19 cellular contexts compared by ENCODE assay signal in the genomic region with DNA sequence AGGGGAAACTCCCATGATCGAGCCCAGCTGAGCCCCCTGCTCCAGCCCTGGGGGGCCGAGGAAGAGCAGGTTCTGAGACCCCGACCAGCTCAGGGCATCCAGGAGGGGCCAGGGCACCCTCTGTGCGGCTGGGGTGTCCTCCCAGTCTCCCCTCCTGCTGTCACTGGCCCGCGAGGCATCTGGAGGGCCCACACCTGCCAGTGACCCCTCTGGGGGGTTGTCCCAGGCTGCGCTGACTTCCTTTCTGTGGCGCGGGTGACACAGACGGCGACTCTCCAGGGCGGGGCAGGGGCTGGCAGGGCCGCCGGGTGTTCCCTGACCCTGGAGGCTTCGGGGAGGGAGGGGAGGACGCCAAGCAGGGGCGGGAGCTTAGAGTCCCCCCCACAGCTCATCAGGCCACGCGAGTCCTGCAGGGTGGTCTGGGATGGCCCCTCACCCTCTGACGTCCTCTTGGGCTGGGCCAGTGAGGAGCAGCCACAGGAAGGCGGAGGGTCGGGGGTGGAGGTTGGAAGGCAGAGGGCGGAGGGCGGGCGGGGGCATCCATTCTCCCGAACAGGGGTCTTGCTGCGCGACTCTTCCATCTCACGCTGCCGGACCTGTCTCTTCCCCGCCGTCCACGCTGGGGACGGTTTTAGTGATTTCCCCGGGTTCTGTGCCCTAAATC. TPM values are rescaled to one million over a fixed set of nuclear protein-coding genes. Genes with fewer than 3 reads are reported as not detected.
DNase-seq lines count a peak whose midpoint lies in the region; ATAC-seq, FAIRE-seq and TF ChIP-seq lines count a peak whose summit lies in the region.
"Had no signal": no experiment of that assay in that cellular context is flagged by ENCODE, and none has a peak within 500 bp of the region (broad histone marks: within the 10 kb centered on the region; RNA-seq: fewer than 3 reads in every experiment).

No MANE protein-coding gene starts in this region.

- H3K9ac ChIP-seq in kidney (ENCODE audit: low read length in 2 of 2) = no peak overlapping the region
- H3K9ac ChIP-seq: KMS-11 had no signal

- no peak for DNase-seq in CD4-positive, alpha-beta T cell
- peak; percentile 66 for DNase-seq in kidney
- DNase-seq in NK-92 (lab: John Stamatoyannopoulos, UW; ENCODE audit: unreplicated experiment) = no peak
- DNase-seq in HAP-1 (ENCODE audit: low spot score in 2 of 2) = no peak
- DNase-seq in HCEC 1CT = no peak
- DNase-seq: activated CD4-positive, alpha-beta T cell treated with anti-CD3 and anti-CD28 coated beads for 4 hours; activated naive CD8-positive, alpha-beta T cell treated with anti-CD3 and anti-CD28 coated beads, Interleukin-2, amount 10 ng/mL, durations not matched to agents 7 days and 5 days; activated T-cell treated with anti-CD3 and anti-CD28 coated beads for 4 hours; DMS 273 treated with DMSO at 0.1 percent for 48 hours; NCI-H1105; NCI-H2171; Right ventricle myocardium superior; T-helper 2 cell had no signal

- no peak overlapping the region for H3K27ac Mint-ChIP-seq in CD4-positive, alpha-beta T cell

- H3K27me3 Mint-ChIP-seq in CD4-positive, alpha-beta T cell = no peaks in the 10 kb centered on the region
- H3K27me3 Mint-ChIP-seq: activated naive CD8-positive, alpha-beta T cell treated with anti-CD3 and anti-CD28 coated beads, Interleukin-2, amount 10 ng/mL, durations not matched to agents 7 days and 5 days had no signal

- no peaks in the 10 kb centered on the region for H3K4me1 ChIP-seq in kidney (ENCODE audit: control insufficient read depth in 1 of 2, insufficient read depth in 1 of 2, low read depth in 1 of 2, low read length in 2 of 2)
- H3K4me1 ChIP-seq in HAP-1 = no peaks in the 10 kb centered on the region

- H3K36me3 ChIP-seq in kidney (ENCODE audit: control insufficient read depth in 1 of 2, insufficient read depth in 2 of 2, low read length in 2 of 2) (no peaks in the 10 kb centered on the region), HAP-1 (replicated peaks) (no peaks in the 10 kb centered on the region)
- H3K36me3 ChIP-seq: cardiac muscle cell had no signal

- intact Hi-C loops in CD4-positive, alpha-beta T cell (cut with DNase I, micrococcal nuclease) = no loop called here
- intact Hi-C loops in kidney (cut with DNase I) = no loop called here

- no peaks in the 10 kb centered on the region for H3K9me3 Mint-ChIP-seq in CD4-positive, alpha-beta T cell

- CTCF ChIA-PET in CD4-positive, alpha-beta T cell (lab: Charles Lee) = no interaction called here

- H3K4me3 Mint-ChIP-seq in CD4-positive, alpha-beta T cell = no peak overlapping the region
- H3K4me3 Mint-ChIP-seq: activated naive CD8-positive, alpha-beta T cell treated with anti-CD3 and anti-CD28 coated beads, Interleukin-2, amount 10 ng/mL, durations not matched to agents 7 days and 5 days had no signal

- H3K9me3 ChIP-seq in CD4-positive, alpha-beta T cell (ENCODE audit: control insufficient read depth, low read length) = no peaks in the 10 kb centered on the region
- H3K9me3 ChIP-seq in kidney (ENCODE audit: control insufficient read depth in 1 of 2, low read length in 2 of 2) = no peaks in the 10 kb centered on the region
- H3K9me3 ChIP-seq in HAP-1 = no peaks in the 10 kb centered on the region

- no peak for TF ChIP-seq CTCF in CD4-positive, alpha-beta T cell (IDR thresholded peaks at IDR 0.05)
- no peak for TF ChIP-seq CTCF in kidney (IDR thresholded peaks at IDR 0.05; ENCODE audit: borderline replicate concordance, extremely low read depth, insufficient read depth)

- no peaks in the 10 kb centered on the region for H3K27me3 ChIP-seq in CD4-positive, alpha-beta T cell (ENCODE audit: control insufficient read depth, insufficient read depth, low read length)
- no peaks in the 10 kb centered on the region for H3K27me3 ChIP-seq in HAP-1 (ENCODE audit: low read depth)

- ATAC-seq in CD4-positive, alpha-beta T cell (ENCODE audit: poor library complexity) = peak; percentile 39
- ATAC-seq in GM18861 (IDR thresholded peaks at IDR 0.05; ENCODE audit: unreplicated experiment) (peak; percentile 50), HG03108 (IDR thresholded peaks at IDR 0.05; ENCODE audit: unreplicated experiment) (peak; percentile 52), HG03039 (IDR thresholded peaks at IDR 0.05; ENCODE audit: unreplicated experiment) (no peak)
- ATAC-seq: left colon had no signal

- H3K4me3 ChIP-seq in kidney (ENCODE audit: low read length in 2 of 2) = no peak overlapping the region
- H3K4me3 ChIP-seq in HAP-1 = no peak overlapping the region
- H3K4me3 ChIP-seq: cardiac muscle cell had no signal

- in situ Hi-C loops in HAP-1 (cut with MboI; ENCODE audit: low sequenced_read_pairs) = no loop called here

- H3K27ac ChIP-seq in CD4-positive, alpha-beta T cell (ENCODE audit: low read depth, low read length) = no peak overlapping the region
- no peak overlapping the region for H3K27ac ChIP-seq in kidney (ENCODE audit: low read depth in 2 of 2, low read length in 2 of 2)
- H3K27ac ChIP-seq: cardiac muscle cell, KMS-11 had no signal

- peaks cover 56% of the 10 kb centered on the region for H3K4me1 Mint-ChIP-seq in CD4-positive, alpha-beta T cell (ENCODE audit: low read depth)

- H3K36me3 Mint-ChIP-seq in CD4-positive, alpha-beta T cell (ENCODE audit: low read depth) = no peaks in the 10 kb centered on the region
- H3K36me3 Mint-ChIP-seq: activated naive CD8-positive, alpha-beta T cell treated with anti-CD3 and anti-CD28 coated beads, Interleukin-2, amount 10 ng/mL, durations not matched to agents 7 days and 5 days had no signal

- POLR2A ChIA-PET in CD4-positive, alpha-beta T cell (lab: Charles Lee) = interaction anchor here (1.1 kb wide), 1 partner anchor 37 kb away, joined by 6 read pairs; no protein-coding TSS in a partner anchor

- no peak for FAIRE-seq in kidney (lab: Jason Lieb, UNC)

RNA-seq across cellular contexts. Expression of a gene that starts 38.6 kb away (rescaled TPM):
- 10 to 100 TPM; 75.8 to 80.7 TPM for total RNA-seq in CD4-positive, alpha-beta T cell
- total RNA-seq in kidney = 44.7 TPM
- 23.8 TPM for polyA plus RNA-seq in kidney (ENCODE audit: insufficient read depth, low read depth, low replicate concordance)
